15 cellular contexts compared by ENCODE assay signal in the genomic region with DNA sequence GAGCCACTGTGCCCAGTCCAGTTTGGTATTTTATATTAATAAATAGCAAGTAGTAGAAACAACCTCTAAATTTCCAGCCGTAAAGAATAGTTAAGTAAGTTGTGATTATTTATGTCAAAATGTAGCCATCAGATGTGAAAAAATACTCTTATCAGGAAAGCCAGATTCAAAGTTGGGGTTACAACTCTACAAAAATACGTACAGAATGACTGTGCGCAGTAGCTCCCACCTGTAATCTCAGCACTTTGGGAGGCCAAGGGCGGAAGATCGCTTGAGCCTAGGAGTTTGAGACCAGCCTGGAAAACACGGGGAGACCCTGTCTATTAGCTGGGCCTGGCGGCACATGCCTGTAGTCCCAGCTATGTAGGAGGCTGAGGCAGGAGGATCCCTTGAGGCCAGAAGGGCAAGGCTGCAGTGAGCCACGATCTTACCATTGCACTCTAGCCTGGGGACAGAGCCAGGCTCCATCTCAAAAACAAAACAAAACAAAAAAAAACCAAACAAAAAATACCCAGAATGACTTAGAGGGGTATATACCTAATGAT. TPM values are rescaled to one million over a fixed set of nuclear protein-coding genes. Genes with fewer than 3 reads are reported as not detected.
DNase-seq lines count a peak whose midpoint lies in the region; ATAC-seq, FAIRE-seq and TF ChIP-seq lines count a peak whose summit lies in the region.
"Had no signal": no experiment of that assay in that cellular context is flagged by ENCODE, and none has a peak within 500 bp of the region (broad histone marks: within the 10 kb centered on the region; RNA-seq: fewer than 3 reads in every experiment).

No MANE protein-coding gene starts in this region.

- no peak for TF ChIP-seq CTCF in A549 (IDR thresholded peaks at IDR 0.05)
- TF ChIP-seq CTCF in DOHH2 (IDR thresholded peaks at IDR 0.05; ENCODE audit: low read depth, low read length, poor library complexity, severe bottlenecking) = no peak
- no peak for TF ChIP-seq CTCF in HepG2 (CRISPR knock-in tag; IDR thresholded peaks at IDR 0.05)

- peak overlapping the region; percentile 100 for H3K4me3 Mint-ChIP-seq in activated CD8-positive, alpha-beta T cell treated with anti-CD3 and anti-CD28 coated beads, Interleukin-2, amount 10 ng/mL, durations not matched to agents 7 days and 5 days

- no peaks in the 10 kb centered on the region for H3F3A ChIP-seq in DOHH2 (ENCODE audit: control insufficient read depth, insufficient read depth)

- H3K9me2 ChIP-seq in DOHH2 (replicated peaks; ENCODE audit: control insufficient read depth, low read length) = no peaks in the 10 kb centered on the region

- H3K4me1 Mint-ChIP-seq in activated CD8-positive, alpha-beta T cell treated with anti-CD3 and anti-CD28 coated beads, Interleukin-2, amount 10 ng/mL, durations not matched to agents 7 days and 5 days (ENCODE audit: low read depth) = peaks cover 66% of the 10 kb centered on the region

- H3K27me3 ChIP-seq in DOHH2 (ENCODE audit: control insufficient read depth, low read length) (no peaks in the 10 kb centered on the region), HepG2 (ENCODE audit: control insufficient read depth in 1 of 2, insufficient read depth in 2 of 2, low read length in 2 of 2) (no peaks in the 10 kb centered on the region)
- H3K27me3 ChIP-seq: vagina had no signal

- intact Hi-C loops in HepG2 (cut with micrococcal nuclease; ENCODE audit: unreplicated experiment) = no loop called here

- BruUV-seq in HepG2 (replicated peaks; lab: Mats Ljungman, UMichigan) = no TSS peak

- peaks cover 13% of the 10 kb centered on the region; the same call in 2 of the 3 replicates for H3K4me1 ChIP-seq in A549
- peaks cover 27% of the 10 kb centered on the region for H3K4me1 ChIP-seq in DOHH2 (ENCODE audit: control insufficient read depth, low read length)
- peaks cover 40% of the 10 kb centered on the region for H3K4me1 ChIP-seq in HepG2 (ENCODE audit: insufficient read depth, low read length)

- no peak overlapping the region; the same call in 1 of the 2 replicates for H3K9ac ChIP-seq in HepG2 (ENCODE audit: insufficient read depth, low read depth, low read length)

- peaks cover 27% of the 10 kb centered on the region for H3K79me2 ChIP-seq in DOHH2 (ENCODE audit: control insufficient read depth, low read length)
- H3K79me2 ChIP-seq in HepG2 (ENCODE audit: insufficient read depth, low read length) = peaks cover 28% of the 10 kb centered on the region

- ATAC-seq in A549 = no peak
- no peak for ATAC-seq in activated CD8-positive, alpha-beta T cell treated with anti-CD3 and anti-CD28 coated beads, Interleukin-2, amount 10 ng/mL, durations not matched to agents 7 days and 5 days
- ATAC-seq in HepG2 = no peak
- ATAC-seq in HG03378 (IDR thresholded peaks at IDR 0.05; ENCODE audit: unreplicated experiment) = no peak

- no peak for TF ChIP-seq POLR2A in A549 (IDR thresholded peaks at IDR 0.05; ENCODE audit: low read length)
- TF ChIP-seq POLR2A in HepG2 (IDR thresholded peaks at IDR 0.05; ENCODE audit: insufficient read depth in 1 of 2, low read depth in 2 of 2, low read length in 2 of 2) = no peak

- H4K20me1 ChIP-seq in DOHH2 (ENCODE audit: control insufficient read depth, insufficient read depth, low read depth, low read length) (no peaks in the 10 kb centered on the region), HepG2 (ENCODE audit: insufficient read depth, low read length) (no peaks in the 10 kb centered on the region)

- TF ChIP-seq EP300 in A549 (IDR thresholded peaks at IDR 0.05) (no peak), HepG2 (IDR thresholded peaks at IDR 0.05; ENCODE audit: low read depth in 2 of 2, low read length in 2 of 2) (no peak), HepG2 (CRISPR knock-in tag; IDR thresholded peaks at IDR 0.05; ENCODE audit: borderline replicate concordance) (no peak)

- H3K4me2 ChIP-seq in A549 = peak overlapping the region; percentile 89; the same call in 1 of the 3 replicates
- peak overlapping the region; percentile 81 for H3K4me2 ChIP-seq in DOHH2 (ENCODE audit: low read length)
- H3K4me2 ChIP-seq in HepG2 (ENCODE audit: low read depth, low read length) = peak overlapping the region; percentile 90

- in situ Hi-C loops in HepG2 (cut with HindIII; ENCODE audit: extremely low pct_ligation_motif_present, low pct_unique_long_range_greater_than_20kb) = no loop called here

- no peak overlapping the region for H3K27ac Mint-ChIP-seq in activated CD8-positive, alpha-beta T cell treated with anti-CD3 and anti-CD28 coated beads, Interleukin-2, amount 10 ng/mL, durations not matched to agents 7 days and 5 days
- H3K27ac Mint-ChIP-seq: CD14-positive monocyte had no signal

- H3K36me3 ChIP-seq in DOHH2 (ENCODE audit: control insufficient read depth, low read length) (peaks cover 25% of the 10 kb centered on the region), HepG2 (replicated peaks in 1 of 2; ENCODE audit: control insufficient read depth in 1 of 2, insufficient read depth in 2 of 2, low read length in 2 of 2) (peaks cover 16 to 29% of the 10 kb centered on the region in 2 experiments)

- no peaks in the 10 kb centered on the region for H3K9me3 Mint-ChIP-seq in activated CD8-positive, alpha-beta T cell treated with anti-CD3 and anti-CD28 coated beads, Interleukin-2, amount 10 ng/mL, durations not matched to agents 7 days and 5 days (ENCODE audit: insufficient read depth)

- H2AFZ ChIP-seq in HepG2 (ENCODE audit: low read length) = no peak overlapping the region

- DNase-seq in A549 (ENCODE audit: low read depth in 1 of 2, low spot score in 1 of 2) (no peak), HepG2 (ENCODE audit: low spot score) (no peak), ureter (ENCODE audit: low spot score) (no peak), NCI-H2081 (lab: John Stamatoyannopoulos, UW) (no peak), cerebellum (ENCODE audit: low spot score) (no peak)
- no peak for DNase-seq in activated CD8-positive, alpha-beta T cell treated with anti-CD3 and anti-CD28 coated beads, Interleukin-2, amount 10 ng/mL, durations not matched to agents 7 days and 5 days
- DNase-seq: hypothalamus, NCI-H187 treated with DMSO at 0.1 percent for 48 hours, SW 1271 had no signal

- POLR2A ChIA-PET in A549 (lab: Yijun Ruan, JAX) = no interaction called here
- POLR2A ChIA-PET in activated CD8-positive, alpha-beta T cell treated with anti-CD3 and anti-CD28 coated beads, Interleukin-2, amount 10 ng/mL, durations not matched to agents 7 days and 5 days (lab: Charles Lee) = interaction anchor here (1.4 kb wide), 1 partner anchor 51 kb away, joined by 9 read pairs; no protein-coding TSS in a partner anchor
- POLR2A ChIA-PET in HepG2 (lab: Yijun Ruan, JAX) = interaction anchor here (2.2 kb wide), 1 partner anchor 48 kb away, joined by 7 read pairs; no protein-coding TSS in a partner anchor

- H3K9me3 ChIP-seq in A549 (no peaks in the 10 kb centered on the region), DOHH2 (ENCODE audit: control insufficient read depth, insufficient read depth, low read length) (no peaks in the 10 kb centered on the region), HepG2 (ENCODE audit: low read length) (no peaks in the 10 kb centered on the region)
- H3K9me3 ChIP-seq: vagina had no signal

- TF ChIP-seq RAD21 in A549 (conservative IDR thresholded peaks at IDR 0.05 in 1 of 2, IDR thresholded peaks at IDR 0.05 in 1 of 2) (no peak), HepG2 (CRISPR knock-in tag; IDR thresholded peaks at IDR 0.05) (no peak)

- H3K27me3 Mint-ChIP-seq in activated CD8-positive, alpha-beta T cell treated with anti-CD3 and anti-CD28 coated beads, Interleukin-2, amount 10 ng/mL, durations not matched to agents 7 days and 5 days (ENCODE audit: low read depth) = no peaks in the 10 kb centered on the region

- 92% methylated on average over 8 of the region's 8 CpGs for WGBS in A549 (ENCODE audit: missing lambda C conversion rate)
- 96% methylated on average over 8 of the region's 8 CpGs for WGBS in HepG2 (ENCODE audit: low lambda C conversion rate)

- CTCF ChIA-PET in A549 (lab: Yijun Ruan, JAX) (interaction anchor here (0.6 to 40.8 kb wide), 13 partner anchors 7 to 624 kb away, joined by 3 to 837 read pairs (median 4); partner anchors contain the start of genes CDH16, CES3, NAE1 and RRAD), HepG2 (lab: Yijun Ruan, JAX; ENCODE audit: low intra/inter-chr PET ratio, low total read pairs) (no interaction called here)
- CTCF ChIA-PET in activated CD8-positive, alpha-beta T cell treated with anti-CD3 and anti-CD28 coated beads, Interleukin-2, amount 10 ng/mL, durations not matched to agents 7 days and 5 days (lab: Charles Lee) = interaction anchor here (1.8 to 5.1 kb wide), 7 partner anchors 9 to 130 kb away, joined by 6 to 35 read pairs (median 25); partner anchors contain the start of genes DYNC1LI2 and NAE1

- H3K36me3 Mint-ChIP-seq in activated CD8-positive, alpha-beta T cell treated with anti-CD3 and anti-CD28 coated beads, Interleukin-2, amount 10 ng/mL, durations not matched to agents 7 days and 5 days (ENCODE audit: low read depth) = peaks cover 25% of the 10 kb centered on the region

- FAIRE-seq in A549 (lab: Jason Lieb, UNC) = no peak
- no peak for FAIRE-seq in HepG2 (lab: Jason Lieb, UNC)

- no peak overlapping the region for H3K27ac ChIP-seq in A549
- H3K27ac ChIP-seq in DOHH2 (ENCODE audit: low read depth, low read length) = no peak overlapping the region
- no peak overlapping the region for H3K27ac ChIP-seq in HepG2 (ENCODE audit: extremely low read length, insufficient read depth, low read length)
- H3K27ac ChIP-seq: vagina had no signal

- H3K4me3 ChIP-seq in A549 (no peak overlapping the region), DOHH2 (ENCODE audit: low read length) (peak overlapping the region; percentile 88; the same call in 1 of the 2 replicates), HepG2 (replicated peaks in 1 of 3; ENCODE audit: insufficient read depth in 1 of 3, low read depth in 2 of 3, low read length in 3 of 3) (0 out of 6 replicates have a peak overlapping the region, but pooled peaks of 1 of the 3 experiments have one; percentile 92)

RNA-seq across cellular contexts. Expression of gene PDP2, which starts 1.7 kb away (rescaled TPM):
- polyA plus RNA-seq in A549 (2011; rRNA removed) = 10.0 and 10.7 TPM in 2 replicates
- 3.5 and 4.3 TPM in 2 replicates for polyA plus RNA-seq in A549 (2012; cell fraction: cytosol; rRNA removed)
- 3.3 and 4.0 TPM in 2 replicates for polyA plus RNA-seq in A549 (2012; cell fraction: nucleus; rRNA removed)
- polyA plus RNA-seq in A549 (2017; fragmentation: RNase III; extraction: RNeasy Plus Mini Kit Qiagen cat#74134 plus additional on column Dnase treatment) = 7.7 to 10.5 TPM (median 8.7 TPM) in 3 replicates
- 27.2 and 31.7 TPM in 2 replicates for polyA minus RNA-seq in A549 (2011; rRNA and poly(A)+ RNA removed)
- 10 to 100 TPM; 24.2 to 26.9 TPM for total RNA-seq in activated CD8-positive, alpha-beta T cell treated with anti-CD3 and anti-CD28 coated beads, Interleukin-2, amount 10 ng/mL, durations not matched to agents 7 days and 5 days
- 15.8 and 38.2 TPM in 2 replicates for total RNA-seq in HepG2 (2016; rRNA removed; fragmentation: Illumina TruSeq; extraction: Trizol)
- total RNA-seq in HepG2 (2016; cell fraction: cytosol; rRNA removed; fragmentation: Illumina TruSeq; extraction: Trizol; ENCODE audit: low read depth) = 1.8 and 2.5 TPM in 2 replicates
- 16.2 and 31.7 TPM in 2 replicates for total RNA-seq in HepG2 (2016; cell fraction: insoluble cytoplasmic fraction; rRNA removed; fragmentation: Illumina TruSeq; extraction: Trizol)
- total RNA-seq in HepG2 (2016; cell fraction: membrane; rRNA removed; fragmentation: Illumina TruSeq; extraction: Trizol) = 8.4 and 10.1 TPM in 2 replicates
- total RNA-seq in HepG2 (2016; cell fraction: nucleus; rRNA removed; fragmentation: Illumina TruSeq; extraction: Trizol) = 17.0 and 17.2 TPM in 2 replicates
- polyA plus RNA-seq in HepG2 (2011; rRNA removed) = 12.2 and 12.8 TPM in 2 replicates
- 8.3 and 11.7 TPM in 2 replicates for polyA plus RNA-seq in HepG2 (2011; cell fraction: cytosol; rRNA removed)
- polyA plus RNA-seq in HepG2 (2011; cell fraction: nucleus; rRNA removed) = 10.2 and 12.4 TPM in 2 replicates
- polyA plus RNA-seq in HepG2 (2012) = 7.7 and 9.5 TPM in 2 replicates
- polyA plus RNA-seq in HepG2 (2016; cell fraction: cytosol; fragmentation: Illumina TruSeq; extraction: Trizol; ENCODE audit: low read depth) = 0.66 and 1.1 TPM in 2 replicates
- 17.5 and 18.0 TPM in 2 replicates for polyA plus RNA-seq in HepG2 (2016; cell fraction: insoluble cytoplasmic fraction; fragmentation: Illumina TruSeq; extraction: Trizol; ENCODE audit: low read depth)
- 2.9 and 3.2 TPM in 2 replicates for polyA plus RNA-seq in HepG2 (2016; cell fraction: membrane; fragmentation: Illumina TruSeq; extraction: Trizol; ENCODE audit: low read depth)
- polyA plus RNA-seq in HepG2 (2016; cell fraction: nucleus; fragmentation: Illumina TruSeq; extraction: Trizol; ENCODE audit: insufficient read depth, low read depth) = 19.4 and 23.4 TPM in 2 replicates
- polyA minus RNA-seq in HepG2 (2011; rRNA and poly(A)+ RNA removed; ENCODE audit: low replicate concordance) = 46.5 and 49.0 TPM in 2 replicates
- polyA minus RNA-seq in HepG2 (2011; cell fraction: cytosol; rRNA and poly(A)+ RNA removed) = 10.5 and 12.8 TPM in 2 replicates
- polyA minus RNA-seq in HepG2 (2011; cell fraction: nucleus; rRNA and poly(A)+ RNA removed) = 10.0 and 15.5 TPM in 2 replicates
- total RNA-seq in ureter = 11.5 TPM
- 11.3 TPM for total RNA-seq in cerebellum
- polyA plus RNA-seq: CD14-positive monocyte had no signal

RNA-seq across cellular contexts. Expression of gene CDH16, which starts 36.6 kb away (rescaled TPM):
- 0.18 and 0.37 TPM in 2 replicates for polyA plus RNA-seq in A549 (2011; rRNA removed)
- 0.08 and 0.09 TPM in 2 replicates for polyA plus RNA-seq in A549 (2012; cell fraction: cytosol; rRNA removed)
- polyA plus RNA-seq in A549 (2012; cell fraction: nucleus; rRNA removed) = 0.20 and 0.46 TPM in 2 replicates
- 0.24 to 0.25 TPM (median 0.25 TPM) in 3 replicates for polyA plus RNA-seq in A549 (2017; fragmentation: RNase III; extraction: RNeasy Plus Mini Kit Qiagen cat#74134 plus additional on column Dnase treatment)
- polyA minus RNA-seq in A549 (2011; rRNA and poly(A)+ RNA removed) = 0.49 and 0.54 TPM in 2 replicates
- total RNA-seq in activated CD8-positive, alpha-beta T cell treated with anti-CD3 and anti-CD28 coated beads, Interleukin-2, amount 10 ng/mL, durations not matched to agents 7 days and 5 days = not detected
- total RNA-seq in HepG2 (2016; rRNA removed; fragmentation: Illumina TruSeq; extraction: Trizol) = 3.2 and 3.9 TPM in 2 replicates
- 0.30 and 0.53 TPM in 2 replicates for total RNA-seq in HepG2 (2016; cell fraction: cytosol; rRNA removed; fragmentation: Illumina TruSeq; extraction: Trizol; ENCODE audit: low read depth)
- 1.7 and 4.2 TPM in 2 replicates for total RNA-seq in HepG2 (2016; cell fraction: insoluble cytoplasmic fraction; rRNA removed; fragmentation: Illumina TruSeq; extraction: Trizol)
- total RNA-seq in HepG2 (2016; cell fraction: membrane; rRNA removed; fragmentation: Illumina TruSeq; extraction: Trizol) = 0.96 and 1.3 TPM in 2 replicates
- total RNA-seq in HepG2 (2016; cell fraction: nucleus; rRNA removed; fragmentation: Illumina TruSeq; extraction: Trizol) = 3.7 and 4.8 TPM in 2 replicates
- 2.7 and 5.3 TPM in 2 replicates for polyA plus RNA-seq in HepG2 (2011; rRNA removed)
- 2.4 and 2.7 TPM in 2 replicates for polyA plus RNA-seq in HepG2 (2011; cell fraction: cytosol; rRNA removed)
- polyA plus RNA-seq in HepG2 (2011; cell fraction: nucleus; rRNA removed) = 16.0 and 18.1 TPM in 2 replicates
- 4.3 and 7.8 TPM in 2 replicates for polyA plus RNA-seq in HepG2 (2012)
- polyA plus RNA-seq in HepG2 (2016; cell fraction: cytosol; fragmentation: Illumina TruSeq; extraction: Trizol; ENCODE audit: low read depth) = 0.38 and 0.63 TPM in 2 replicates
- polyA plus RNA-seq in HepG2 (2016; cell fraction: insoluble cytoplasmic fraction; fragmentation: Illumina TruSeq; extraction: Trizol; ENCODE audit: low read depth) = 1.7 and 2.0 TPM in 2 replicates
- 1.2 TPM in 2 replicates for polyA plus RNA-seq in HepG2 (2016; cell fraction: membrane; fragmentation: Illumina TruSeq; extraction: Trizol; ENCODE audit: low read depth)
- polyA plus RNA-seq in HepG2 (2016; cell fraction: nucleus; fragmentation: Illumina TruSeq; extraction: Trizol; ENCODE audit: insufficient read depth, low read depth) = 7.5 and 8.9 TPM in 2 replicates
- 0.23 and 7.1 TPM in 2 replicates for polyA minus RNA-seq in HepG2 (2011; rRNA and poly(A)+ RNA removed; ENCODE audit: low replicate concordance)
- polyA minus RNA-seq in HepG2 (2011; cell fraction: cytosol; rRNA and poly(A)+ RNA removed) = 1.1 and 2.2 TPM in 2 replicates
- 2.7 and 3.3 TPM in 2 replicates for polyA minus RNA-seq in HepG2 (2011; cell fraction: nucleus; rRNA and poly(A)+ RNA removed)
- not detected for total RNA-seq in ureter
- not detected for total RNA-seq in cerebellum
- total RNA-seq: HT1080, mononuclear cell had no signal
- polyA plus RNA-seq: CD14-positive monocyte had no signal

RNA-seq across cellular contexts. Expression of gene CA7, which starts 37.8 kb away (rescaled TPM):
- not detected in 2 replicates for polyA plus RNA-seq in A549 (2011; rRNA removed)
- 0.03 TPM in 1 of 2 replicates, not detected in the other for polyA plus RNA-seq in A549 (2012; cell fraction: cytosol; rRNA removed)
- not detected in 2 replicates for polyA plus RNA-seq in A549 (2012; cell fraction: nucleus; rRNA removed)
- not detected in 3 replicates for polyA plus RNA-seq in A549 (2017; fragmentation: RNase III; extraction: RNeasy Plus Mini Kit Qiagen cat#74134 plus additional on column Dnase treatment)
- polyA minus RNA-seq in A549 (2011; rRNA and poly(A)+ RNA removed) = not detected in 2 replicates
- not detected for total RNA-seq in activated CD8-positive, alpha-beta T cell treated with anti-CD3 and anti-CD28 coated beads, Interleukin-2, amount 10 ng/mL, durations not matched to agents 7 days and 5 days
- not detected in 2 replicates for total RNA-seq in HepG2 (2016; rRNA removed; fragmentation: Illumina TruSeq; extraction: Trizol)
- total RNA-seq in HepG2 (2016; cell fraction: cytosol; rRNA removed; fragmentation: Illumina TruSeq; extraction: Trizol; ENCODE audit: low read depth) = not detected in 2 replicates
- total RNA-seq in HepG2 (2016; cell fraction: insoluble cytoplasmic fraction; rRNA removed; fragmentation: Illumina TruSeq; extraction: Trizol) = not detected in 2 replicates
- total RNA-seq in HepG2 (2016; cell fraction: membrane; rRNA removed; fragmentation: Illumina TruSeq; extraction: Trizol) = not detected in 2 replicates
- not detected in 2 replicates for total RNA-seq in HepG2 (2016; cell fraction: nucleus; rRNA removed; fragmentation: Illumina TruSeq; extraction: Trizol)
- not detected in 2 replicates for polyA plus RNA-seq in HepG2 (2011; rRNA removed)
- polyA plus RNA-seq in HepG2 (2011; cell fraction: cytosol; rRNA removed) = 0.03 TPM in 1 of 2 replicates, not detected in the other
- polyA plus RNA-seq in HepG2 (2011; cell fraction: nucleus; rRNA removed) = not detected in 2 replicates
- polyA plus RNA-seq in HepG2 (2012) = not detected in 2 replicates
- polyA plus RNA-seq in HepG2 (2016; cell fraction: cytosol; fragmentation: Illumina TruSeq; extraction: Trizol; ENCODE audit: low read depth) = 0.07 TPM in 1 of 2 replicates, not detected in the other
- polyA plus RNA-seq in HepG2 (2016; cell fraction: insoluble cytoplasmic fraction; fragmentation: Illumina TruSeq; extraction: Trizol; ENCODE audit: low read depth) = not detected in 2 replicates
- polyA plus RNA-seq in HepG2 (2016; cell fraction: membrane; fragmentation: Illumina TruSeq; extraction: Trizol; ENCODE audit: low read depth) = not detected in 2 replicates
- not detected in 2 replicates for polyA plus RNA-seq in HepG2 (2016; cell fraction: nucleus; fragmentation: Illumina TruSeq; extraction: Trizol; ENCODE audit: insufficient read depth, low read depth)
- not detected in 2 replicates for polyA minus RNA-seq in HepG2 (2011; rRNA and poly(A)+ RNA removed; ENCODE audit: low replicate concordance)
- not detected in 2 replicates for polyA minus RNA-seq in HepG2 (2011; cell fraction: cytosol; rRNA and poly(A)+ RNA removed)
- not detected in 2 replicates for polyA minus RNA-seq in HepG2 (2011; cell fraction: nucleus; rRNA and poly(A)+ RNA removed)
- not detected for total RNA-seq in ureter
- not detected for total RNA-seq in cerebellum
- total RNA-seq: HT1080, mononuclear cell, vagina had no signal
- polyA plus RNA-seq: CD14-positive monocyte had no signal

RNA-seq across cellular contexts. Expression of gene RRAD, which starts 43.3 kb away (rescaled TPM):
- polyA plus RNA-seq in A549 (2011; rRNA removed) (0.46 and 0.75 TPM in 2 replicates), A549 (2017; fragmentation: RNase III; extraction: RNeasy Plus Mini Kit Qiagen cat#74134 plus additional on column Dnase treatment) (2.2 to 4.7 TPM (median 3.4 TPM) in 3 replicates), HepG2 (2011; rRNA removed) (1.1 TPM in 2 replicates)
- polyA plus RNA-seq in A549 (2012; cell fraction: cytosol; rRNA removed) = 7.9 and 9.7 TPM in 2 replicates
- polyA plus RNA-seq in A549 (2012; cell fraction: nucleus; rRNA removed) = 26.7 and 27.1 TPM in 2 replicates
- polyA minus RNA-seq in A549 (2011; rRNA and poly(A)+ RNA removed) = 0.15 and 0.54 TPM in 2 replicates
- total RNA-seq in activated CD8-positive, alpha-beta T cell treated with anti-CD3 and anti-CD28 coated beads, Interleukin-2, amount 10 ng/mL, durations not matched to agents 7 days and 5 days = under 1 TPM in 1 of 2 experiments, not detected in 1; 0.34 TPM
- total RNA-seq in HepG2 (2016; rRNA removed; fragmentation: Illumina TruSeq; extraction: Trizol) (0.80 and 1.0 TPM in 2 replicates), ureter (7.7 TPM), cerebellum (1.1 TPM)
- total RNA-seq in HepG2 (2016; cell fraction: cytosol; rRNA removed; fragmentation: Illumina TruSeq; extraction: Trizol; ENCODE audit: low read depth) = not detected in 2 replicates
- 0.49 and 1.3 TPM in 2 replicates for total RNA-seq in HepG2 (2016; cell fraction: insoluble cytoplasmic fraction; rRNA removed; fragmentation: Illumina TruSeq; extraction: Trizol)
- total RNA-seq in HepG2 (2016; cell fraction: membrane; rRNA removed; fragmentation: Illumina TruSeq; extraction: Trizol) = 0.21 and 0.34 TPM in 2 replicates
- 0.68 and 0.75 TPM in 2 replicates for total RNA-seq in HepG2 (2016; cell fraction: nucleus; rRNA removed; fragmentation: Illumina TruSeq; extraction: Trizol)
- 0.95 and 1.5 TPM in 2 replicates for polyA plus RNA-seq in HepG2 (2011; cell fraction: cytosol; rRNA removed)
- 2.5 and 3.2 TPM in 2 replicates for polyA plus RNA-seq in HepG2 (2011; cell fraction: nucleus; rRNA removed)
- 0.30 and 0.93 TPM in 2 replicates for polyA plus RNA-seq in HepG2 (2012)
- 0.19 and 0.25 TPM in 2 replicates for polyA plus RNA-seq in HepG2 (2016; cell fraction: cytosol; fragmentation: Illumina TruSeq; extraction: Trizol; ENCODE audit: low read depth)
- 0.72 and 1.1 TPM in 2 replicates for polyA plus RNA-seq in HepG2 (2016; cell fraction: insoluble cytoplasmic fraction; fragmentation: Illumina TruSeq; extraction: Trizol; ENCODE audit: low read depth)
- polyA plus RNA-seq in HepG2 (2016; cell fraction: membrane; fragmentation: Illumina TruSeq; extraction: Trizol; ENCODE audit: low read depth) = 0.26 and 0.29 TPM in 2 replicates
- polyA plus RNA-seq in HepG2 (2016; cell fraction: nucleus; fragmentation: Illumina TruSeq; extraction: Trizol; ENCODE audit: insufficient read depth, low read depth) = 1.2 and 1.5 TPM in 2 replicates
- 0.16 and 1.7 TPM in 2 replicates for polyA minus RNA-seq in HepG2 (2011; rRNA and poly(A)+ RNA removed; ENCODE audit: low replicate concordance)
- 1.1 TPM in 1 of 2 replicates, not detected in the other for polyA minus RNA-seq in HepG2 (2011; cell fraction: cytosol; rRNA and poly(A)+ RNA removed)
- 0.37 and 0.90 TPM in 2 replicates for polyA minus RNA-seq in HepG2 (2011; cell fraction: nucleus; rRNA and poly(A)+ RNA removed)
- total RNA-seq: HT1080 had no signal

RNA-seq across cellular contexts. Expression of gene NAE1, which starts 51.3 kb away (rescaled TPM):
- polyA plus RNA-seq in A549 (2011; rRNA removed) (89.8 and 132 TPM in 2 replicates), A549 (2017; fragmentation: RNase III; extraction: RNeasy Plus Mini Kit Qiagen cat#74134 plus additional on column Dnase treatment) (90.0 to 96.2 TPM (median 94.9 TPM) in 3 replicates), HepG2 (2011; rRNA removed) (68.2 and 95.7 TPM in 2 replicates)
- 41.1 and 41.8 TPM in 2 replicates for polyA plus RNA-seq in A549 (2012; cell fraction: cytosol; rRNA removed)
- polyA plus RNA-seq in A549 (2012; cell fraction: nucleus; rRNA removed) = 18.0 and 27.3 TPM in 2 replicates
- polyA minus RNA-seq in A549 (2011; rRNA and poly(A)+ RNA removed) = 16.5 and 18.2 TPM in 2 replicates
- total RNA-seq in activated CD8-positive, alpha-beta T cell treated with anti-CD3 and anti-CD28 coated beads, Interleukin-2, amount 10 ng/mL, durations not matched to agents 7 days and 5 days = 10 to 100 TPM; 77.3 to 84.1 TPM
- total RNA-seq in HepG2 (2016; rRNA removed; fragmentation: Illumina TruSeq; extraction: Trizol) (206 and 279 TPM in 2 replicates), ureter (67.8 TPM), cerebellum (93.2 TPM)
- 93.3 and 103 TPM in 2 replicates for total RNA-seq in HepG2 (2016; cell fraction: cytosol; rRNA removed; fragmentation: Illumina TruSeq; extraction: Trizol; ENCODE audit: low read depth)
- 210 and 281 TPM in 2 replicates for total RNA-seq in HepG2 (2016; cell fraction: insoluble cytoplasmic fraction; rRNA removed; fragmentation: Illumina TruSeq; extraction: Trizol)
- 146 and 147 TPM in 2 replicates for total RNA-seq in HepG2 (2016; cell fraction: membrane; rRNA removed; fragmentation: Illumina TruSeq; extraction: Trizol)
- 127 and 139 TPM in 2 replicates for total RNA-seq in HepG2 (2016; cell fraction: nucleus; rRNA removed; fragmentation: Illumina TruSeq; extraction: Trizol)
- polyA plus RNA-seq in HepG2 (2011; cell fraction: cytosol; rRNA removed) = 27.0 and 39.4 TPM in 2 replicates
- 79.6 and 104 TPM in 2 replicates for polyA plus RNA-seq in HepG2 (2011; cell fraction: nucleus; rRNA removed)
- polyA plus RNA-seq in HepG2 (2012) = 71.6 and 101 TPM in 2 replicates
- 66.8 and 90.6 TPM in 2 replicates for polyA plus RNA-seq in HepG2 (2016; cell fraction: cytosol; fragmentation: Illumina TruSeq; extraction: Trizol; ENCODE audit: low read depth)
- 229 TPM in 2 replicates for polyA plus RNA-seq in HepG2 (2016; cell fraction: insoluble cytoplasmic fraction; fragmentation: Illumina TruSeq; extraction: Trizol; ENCODE audit: low read depth)
- 102 and 113 TPM in 2 replicates for polyA plus RNA-seq in HepG2 (2016; cell fraction: membrane; fragmentation: Illumina TruSeq; extraction: Trizol; ENCODE audit: low read depth)
- polyA plus RNA-seq in HepG2 (2016; cell fraction: nucleus; fragmentation: Illumina TruSeq; extraction: Trizol; ENCODE audit: insufficient read depth, low read depth) = 156 and 166 TPM in 2 replicates
- polyA minus RNA-seq in HepG2 (2011; rRNA and poly(A)+ RNA removed; ENCODE audit: low replicate concordance) = 14.2 and 16.7 TPM in 2 replicates
- 26.9 and 31.3 TPM in 2 replicates for polyA minus RNA-seq in HepG2 (2011; cell fraction: cytosol; rRNA and poly(A)+ RNA removed)
- polyA minus RNA-seq in HepG2 (2011; cell fraction: nucleus; rRNA and poly(A)+ RNA removed) = 96.7 and 111 TPM in 2 replicates
